Comparison of ENCODE assay signal across 14 cellular contexts in genomic region chr6:43497129-43497396, GRCh38. TPM values are rescaled to one million over a fixed set of nuclear protein-coding genes. Genes with fewer than 3 reads are reported as not detected.
"Had no signal": no experiment of that assay in that cellular context is flagged by ENCODE, and none has a peak within 500 bp of the region (broad histone marks: within the 10 kb centered on the region; RNA-seq: fewer than 3 reads in every experiment).

No MANE protein-coding gene starts in this region.

- H3K27ac ChIP-seq: ovary had no signal

- H3K27me3 Mint-ChIP-seq: activated naive CD8-positive, alpha-beta T cell; stimulated activated memory B cell treated with anti-CD40 and anti-IgM and Interleukin-4, amounts not matched to agents 10 μg/mL and 1 μg/mL and 100 μg/mL, for 72 hours had no signal

- H3K9me3 ChIP-seq: ovary had no signal

- H3K27ac Mint-ChIP-seq: activated naive CD8-positive, alpha-beta T cell; endodermal cell; stimulated activated memory B cell treated with anti-CD40 and anti-IgM and Interleukin-4, amounts not matched to agents 10 μg/mL and 1 μg/mL and 100 μg/mL, for 72 hours; T-helper 2 cell treated with Interferon-gamma antibody and Interleukin-4, amounts not matched to agents 5 μg/mL and 100 μg/mL, for 36 hours had no signal

- H3K36me3 ChIP-seq: ovary had no signal

- H3K36me3 Mint-ChIP-seq: activated naive CD8-positive, alpha-beta T cell had no signal

- H3K4me3 Mint-ChIP-seq: activated naive CD8-positive, alpha-beta T cell; endodermal cell; immature natural killer cell; nephron; stimulated activated memory B cell treated with anti-CD40 and anti-IgM and Interleukin-4, amounts not matched to agents 10 μg/mL and 1 μg/mL and 100 μg/mL, for 72 hours; T-helper 2 cell treated with Interferon-gamma antibody and Interleukin-4, amounts not matched to agents 5 μg/mL and 100 μg/mL, for 36 hours had no signal

- H3K9me3 Mint-ChIP-seq: endodermal cell; immature natural killer cell; nephron; stimulated activated memory B cell treated with anti-CD40 and anti-IgM and Interleukin-4, amounts not matched to agents 10 μg/mL and 1 μg/mL and 100 μg/mL, for 72 hours; T-helper 2 cell treated with Interferon-gamma antibody and Interleukin-4, amounts not matched to agents 5 μg/mL and 100 μg/mL, for 36 hours had no signal

- H3K27me3 ChIP-seq: ovary had no signal

- H3K4me3 ChIP-seq: lung, ovary had no signal

- ATAC-seq: stimulated activated memory B cell treated with anti-CD40 and anti-IgM and Interleukin-4, amounts not matched to agents 10 μg/mL and 1 μg/mL and 100 μg/mL, for 72 hours had no signal

- DNase-seq: activated CD4-positive, alpha-beta T cell treated with anti-CD3 and anti-CD28 coated beads, Interleukin-2, amount 50 U/mL, for 4 hours; activated gamma-delta T cell; activated T-cell treated with anti-CD3 and anti-CD28 coated beads, Interleukin-2, amount 50 U/mL, for 48 hours; glutamatergic neuron; immature natural killer cell; left cardiac atrium; ovary; small intestine had no signal

RNA-seq across cellular contexts. Expression of gene LRRC73, which starts 13.1 kb away (rescaled TPM):
- polyA plus RNA-seq: immature natural killer cell had no signal

RNA-seq across cellular contexts. Expression of gene DLK2, which starts 41.7 kb away (rescaled TPM):
- total RNA-seq: endodermal cell had no signal
